9 cellular contexts compared by ENCODE assay signal in the genomic region with DNA sequence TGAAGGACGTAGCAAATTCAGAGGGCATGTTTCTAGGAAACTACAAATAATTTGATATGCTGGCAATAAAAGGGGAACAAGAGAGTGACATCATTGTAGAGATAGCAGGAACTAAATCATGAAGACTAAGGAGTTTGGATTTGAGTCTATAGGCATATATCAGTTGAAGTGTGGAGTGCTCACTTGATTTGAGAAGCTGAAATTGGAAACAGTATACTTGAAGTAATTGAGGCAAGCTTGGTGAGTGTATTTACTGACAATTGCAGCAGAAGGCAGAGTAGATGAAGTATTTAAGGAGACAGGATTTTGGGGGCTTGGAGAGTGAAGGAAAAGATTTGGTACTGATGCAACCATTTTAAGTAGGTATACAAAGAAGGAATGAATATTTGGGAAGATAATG. TPM values are rescaled to one million over a fixed set of nuclear protein-coding genes. Genes with fewer than 3 reads are reported as not detected.
A peak's percentile ranks its signal among the peaks of the same experiment; 100 is the strongest.
DNase-seq lines count a peak whose midpoint lies in the region; ATAC-seq and TF ChIP-seq lines count a peak whose summit lies in the region.
"Had no signal": no experiment of that assay in that cellular context is flagged by ENCODE, and none has a peak within 500 bp of the region (broad histone marks: within the 10 kb centered on the region; RNA-seq: fewer than 3 reads in every experiment).

No MANE protein-coding gene starts in this region.

- H3K4me1 Mint-ChIP-seq in CD14-positive monocyte (peaks cover 26% of the 10 kb centered on the region), chondrocyte (ENCODE audit: low read depth) (peaks cover 36% of the 10 kb centered on the region)

- intact Hi-C loops in CD14-positive monocyte (cut with micrococcal nuclease), result loop anchor here in 1 of 2 donors (5.0 kb wide), 1 partner anchor 79 kb away; a partner anchor contains a TSS

- peaks cover 0 to 4% (median 2%) of the 10 kb centered on the region in 7 donors for H3K9me3 Mint-ChIP-seq in CD14-positive monocyte
- no peaks in the 10 kb centered on the region for H3K9me3 Mint-ChIP-seq in chondrocyte (ENCODE audit: low read depth)

- DNase-seq in CD14-positive monocyte (ENCODE audit: low spot score), result no peak
- no peak for DNase-seq in chondrocyte (ENCODE audit: low spot score)
- no peak for DNase-seq in foreskin keratinocyte
- DNase-seq in DMS79 treated with DMSO at 0.1 percent for 48 hours (lab: John Stamatoyannopoulos, UW), result no peak
- DNase-seq in KG1 (lab: John Stamatoyannopoulos, UW), result no peak
- no peak for DNase-seq in DMS79 (lab: John Stamatoyannopoulos, UW)

- TF ChIP-seq CTCF in CD14-positive monocyte (IDR thresholded peaks at IDR 0.05) (no peak), chondrocyte (IDR thresholded peaks at IDR 0.05) (no peak), foreskin keratinocyte (conservative IDR thresholded peaks at IDR 0.05) (no peak)

- H3K27me3 ChIP-seq in foreskin keratinocyte, result no peaks in the 10 kb centered on the region

- ATAC-seq in GM21367 (IDR thresholded peaks at IDR 0.05; ENCODE audit: unreplicated experiment) (peak; percentile 17), foreskin keratinocyte (no peak)

- peaks cover 27% of the 10 kb centered on the region for H3K4me1 ChIP-seq in foreskin keratinocyte

- H3K4me3 Mint-ChIP-seq in CD14-positive monocyte (peak overlapping the region; percentile 35 to 61), chondrocyte (ENCODE audit: unreplicated experiment) (no peak overlapping the region)

- H3K27ac ChIP-seq in KOPT-K1 (ENCODE audit: low read depth, low read length, poor library complexity, severe bottlenecking) (peak overlapping the region; percentile 61), foreskin keratinocyte (no peak overlapping the region)

- H3K27ac Mint-ChIP-seq in CD14-positive monocyte, result peak overlapping the region; percentile 73 to 95 (median 86)
- peak overlapping the region; percentile 74 for H3K27ac Mint-ChIP-seq in chondrocyte (ENCODE audit: unreplicated experiment)

- H3K36me3 ChIP-seq in KOPT-K1 (ENCODE audit: insufficient read depth, low read length), result peaks cover 43% of the 10 kb centered on the region

- H3K9me3 ChIP-seq in KOPT-K1 (ENCODE audit: insufficient read depth, low read length, poor library complexity, severe bottlenecking), result no peaks in the 10 kb centered on the region

- H3K36me3 Mint-ChIP-seq in CD14-positive monocyte (peaks cover 29 to 31% of the 10 kb centered on the region in 2 donors), chondrocyte (ENCODE audit: low read depth) (peaks cover 20% of the 10 kb centered on the region)

- H3K27me3 Mint-ChIP-seq in CD14-positive monocyte (ENCODE audit: low read depth in 3 of 3) (peaks cover 2 to 7% (median 2%) of the 10 kb centered on the region in 3 donors), chondrocyte (ENCODE audit: low read depth) (no peaks in the 10 kb centered on the region)

RNA-seq across cellular contexts. Expression of a gene that starts 6.4 kb away (rescaled TPM):
- polyA plus RNA-seq in CD14-positive monocyte, result not detected
- total RNA-seq in chondrocyte, result not detected in 3 replicates
- not detected in 2 replicates for total RNA-seq in foreskin keratinocyte
- polyA plus RNA-seq in foreskin keratinocyte, result 0.10 TPM in 1 of 2 replicates, not detected in the other
- total RNA-seq: kidney epithelial cell had no signal

RNA-seq across cellular contexts. Expression of a gene that starts 16.7 kb away (rescaled TPM):
- 10 to 100 TPM; 36.0 to 45.6 TPM for polyA plus RNA-seq in CD14-positive monocyte
- 49.5 to 62.3 TPM (median 49.6 TPM) in 3 replicates for total RNA-seq in chondrocyte
- 57.3 and 63.1 TPM in 2 replicates for total RNA-seq in foreskin keratinocyte
- polyA plus RNA-seq in foreskin keratinocyte, result 22.4 and 29.7 TPM in 2 replicates
